ENCODE assay signal across 11 cellular contexts in genomic region chr10:62019685-62020361, GRCh38.
DNase-seq lines count a peak whose midpoint lies in the region; ATAC-seq and TF ChIP-seq lines count a peak whose summit lies in the region.
"Had no signal": no experiment of that assay in that cellular context is flagged by ENCODE, and none has a peak within 500 bp of the region (broad histone marks: within the 10 kb centered on the region; RNA-seq: fewer than 3 reads in every experiment).

No MANE protein-coding gene starts in this region.

- H3K36me3 Mint-ChIP-seq in activated CD4-positive, alpha-beta T cell treated with anti-CD3 and anti-CD28 coated beads, Interleukin-2, amount 10 ng/mL, durations not matched to agents 24 days and 14 days (ENCODE audit: low read depth), result peaks cover 59% of the 10 kb centered on the region
- peaks cover 31% of the 10 kb centered on the region for H3K36me3 Mint-ChIP-seq in activated CD8-positive, alpha-beta T cell treated with anti-CD3 and anti-CD28 coated beads, Interleukin-2, amount 10 ng/mL, durations not matched to agents 7 days and 5 days (ENCODE audit: low read depth)

- peak overlapping the region; percentile 83 for H3K27ac ChIP-seq in hepatocyte

- H2AFZ ChIP-seq in hepatocyte, result no peak overlapping the region

- no peak overlapping the region for H3K4me3 ChIP-seq in hepatocyte

- H3K4me2 ChIP-seq in hepatocyte, result no peak overlapping the region

- no peak for DNase-seq in activated CD4-positive, alpha-beta T cell treated with anti-CD3 and anti-CD28 coated beads, Interleukin-2, amount 10 ng/mL, durations not matched to agents 24 days and 14 days
- no peak for DNase-seq in activated CD4-positive, alpha-beta T cell treated with anti-CD3 and anti-CD28 coated beads for 48 hours
- DNase-seq in activated CD8-positive, alpha-beta T cell treated with anti-CD3 and anti-CD28 coated beads, Interleukin-2, amount 10 ng/mL, durations not matched to agents 7 days and 5 days, result peak; percentile 1
- DNase-seq in hepatocyte (ENCODE audit: low spot score), result no peak
- DNase-seq in stimulated activated naive CD8-positive, alpha-beta T cell treated with anti-CD3 and anti-CD28 coated beads, Interleukin-15, amount 100 ng/mL, for 72 hours, result no peak
- DNase-seq in NCI-H2081 (lab: John Stamatoyannopoulos, UW), result no peak
- DNase-seq in activated effector memory CD4-positive, alpha-beta T cell treated with anti-CD3 and anti-CD28 coated beads, Interleukin-2, amount 50 U/mL, for 16 hours, result no peak
- DNase-seq: ACHN; effector CD8-positive, alpha-beta T cell had no signal

- intact Hi-C loops in activated CD4-positive, alpha-beta T cell treated with anti-CD3 and anti-CD28 coated beads, Interleukin-2, amount 10 ng/mL, durations not matched to agents 24 days and 14 days (cut with micrococcal nuclease), result loop anchor here (1.0 kb wide), 5 partner anchors 18 to 77 kb away; no protein-coding TSS in a partner anchor

- H3K79me2 ChIP-seq in hepatocyte, result peaks cover 86% of the 10 kb centered on the region

- CTCF ChIA-PET in activated CD8-positive, alpha-beta T cell treated with anti-CD3 and anti-CD28 coated beads, Interleukin-2, amount 10 ng/mL, durations not matched to agents 7 days and 5 days (lab: Charles Lee), result interaction anchor here (0.8 to 2.1 kb wide), 10 partner anchors 8 to 226 kb away, joined by 3 to 6 read pairs (median 4); partner anchors contain the start of gene ARID5B

- WGBS in hepatocyte (ENCODE audit: low lambda C conversion rate, missing lambda C conversion rate), result 78% methylated on average over 6 of the region's 6 CpGs

- H3K4me1 ChIP-seq in hepatocyte (ENCODE audit: insufficient read depth), result peaks cover 68% of the 10 kb centered on the region

- POLR2A ChIA-PET in activated CD8-positive, alpha-beta T cell treated with anti-CD3 and anti-CD28 coated beads, Interleukin-2, amount 10 ng/mL, durations not matched to agents 7 days and 5 days (lab: Charles Lee), result interaction anchor here (0.7 to 1.3 kb wide), 2 partner anchors 9 to 117 kb away, joined by 3 read pairs; no protein-coding TSS in a partner anchor

- H3K4me1 Mint-ChIP-seq in activated CD4-positive, alpha-beta T cell treated with anti-CD3 and anti-CD28 coated beads, Interleukin-2, amount 10 ng/mL, durations not matched to agents 24 days and 14 days, result peaks cover 52% of the 10 kb centered on the region
- H3K4me1 Mint-ChIP-seq in activated CD8-positive, alpha-beta T cell treated with anti-CD3 and anti-CD28 coated beads, Interleukin-2, amount 10 ng/mL, durations not matched to agents 7 days and 5 days (ENCODE audit: low read depth), result peaks cover 12% of the 10 kb centered on the region
- peaks cover 48% of the 10 kb centered on the region for H3K4me1 Mint-ChIP-seq in stimulated activated naive CD8-positive, alpha-beta T cell treated with anti-CD3 and anti-CD28 coated beads, Interleukin-15, amount 100 ng/mL, for 72 hours

- H3K27ac Mint-ChIP-seq in activated CD4-positive, alpha-beta T cell treated with anti-CD3 and anti-CD28 coated beads, Interleukin-2, amount 10 ng/mL, durations not matched to agents 24 days and 14 days, result peak overlapping the region; percentile 93
- no peak overlapping the region for H3K27ac Mint-ChIP-seq in activated CD8-positive, alpha-beta T cell treated with anti-CD3 and anti-CD28 coated beads, Interleukin-2, amount 10 ng/mL, durations not matched to agents 7 days and 5 days
- peak overlapping the region; percentile 59 to 92 for H3K27ac Mint-ChIP-seq in stimulated activated naive CD8-positive, alpha-beta T cell treated with anti-CD3 and anti-CD28 coated beads, Interleukin-15, amount 100 ng/mL, for 72 hours

- H3K27me3 ChIP-seq in hepatocyte, result no peaks in the 10 kb centered on the region

- ATAC-seq in activated CD8-positive, alpha-beta T cell treated with anti-CD3 and anti-CD28 coated beads, Interleukin-2, amount 10 ng/mL, durations not matched to agents 7 days and 5 days, result no peak
- no peak for ATAC-seq in stimulated activated naive CD8-positive, alpha-beta T cell treated with anti-CD3 and anti-CD28 coated beads, Interleukin-15, amount 100 ng/mL, for 72 hours
- ATAC-seq in HG03108 (IDR thresholded peaks at IDR 0.05; ENCODE audit: unreplicated experiment), result no peak

- no peaks in the 10 kb centered on the region for H3K36me3 ChIP-seq in hepatocyte (replicated peaks; ENCODE audit: insufficient read depth, low read depth)

- H3K9me3 ChIP-seq in hepatocyte (ENCODE audit: low read depth), result no peaks in the 10 kb centered on the region

- peaks cover 4% of the 10 kb centered on the region for H3K9me3 Mint-ChIP-seq in activated CD4-positive, alpha-beta T cell treated with anti-CD3 and anti-CD28 coated beads, Interleukin-2, amount 10 ng/mL, durations not matched to agents 24 days and 14 days
- H3K9me3 Mint-ChIP-seq in activated CD8-positive, alpha-beta T cell treated with anti-CD3 and anti-CD28 coated beads, Interleukin-2, amount 10 ng/mL, durations not matched to agents 7 days and 5 days (ENCODE audit: insufficient read depth), result no peaks in the 10 kb centered on the region
- peaks cover 0 to 3% of the 10 kb centered on the region in 2 donors for H3K9me3 Mint-ChIP-seq in stimulated activated naive CD8-positive, alpha-beta T cell treated with anti-CD3 and anti-CD28 coated beads, Interleukin-15, amount 100 ng/mL, for 72 hours

- peak overlapping the region; percentile 41 for H3K4me3 Mint-ChIP-seq in activated CD4-positive, alpha-beta T cell treated with anti-CD3 and anti-CD28 coated beads, Interleukin-2, amount 10 ng/mL, durations not matched to agents 24 days and 14 days
- no peak overlapping the region for H3K4me3 Mint-ChIP-seq in activated CD8-positive, alpha-beta T cell treated with anti-CD3 and anti-CD28 coated beads, Interleukin-2, amount 10 ng/mL, durations not matched to agents 7 days and 5 days
- peak overlapping the region in 1 of 2 donors; percentile 65 for H3K4me3 Mint-ChIP-seq in stimulated activated naive CD8-positive, alpha-beta T cell treated with anti-CD3 and anti-CD28 coated beads, Interleukin-15, amount 100 ng/mL, for 72 hours
- H3K4me3 Mint-ChIP-seq: neural crest cell had no signal

- H3K9me2 ChIP-seq in hepatocyte (replicated peaks; ENCODE audit: insufficient read depth), result no peaks in the 10 kb centered on the region

- TF ChIP-seq CTCF in hepatocyte (IDR thresholded peaks at IDR 0.05; ENCODE audit: poor library complexity), result no peak

- no peaks in the 10 kb centered on the region for H4K20me1 ChIP-seq in hepatocyte (ENCODE audit: insufficient read depth, poor library complexity, severe bottlenecking)

- H3K27me3 Mint-ChIP-seq in activated CD4-positive, alpha-beta T cell treated with anti-CD3 and anti-CD28 coated beads, Interleukin-2, amount 10 ng/mL, durations not matched to agents 24 days and 14 days, result no peaks in the 10 kb centered on the region
- no peaks in the 10 kb centered on the region for H3K27me3 Mint-ChIP-seq in activated CD8-positive, alpha-beta T cell treated with anti-CD3 and anti-CD28 coated beads, Interleukin-2, amount 10 ng/mL, durations not matched to agents 7 days and 5 days (ENCODE audit: low read depth)
- H3K27me3 Mint-ChIP-seq in stimulated activated naive CD8-positive, alpha-beta T cell treated with anti-CD3 and anti-CD28 coated beads, Interleukin-15, amount 100 ng/mL, for 72 hours, result no peaks in the 10 kb centered on the region
